Comparison of ENCODE assay signal across 8 cellular contexts in the genomic region with DNA sequence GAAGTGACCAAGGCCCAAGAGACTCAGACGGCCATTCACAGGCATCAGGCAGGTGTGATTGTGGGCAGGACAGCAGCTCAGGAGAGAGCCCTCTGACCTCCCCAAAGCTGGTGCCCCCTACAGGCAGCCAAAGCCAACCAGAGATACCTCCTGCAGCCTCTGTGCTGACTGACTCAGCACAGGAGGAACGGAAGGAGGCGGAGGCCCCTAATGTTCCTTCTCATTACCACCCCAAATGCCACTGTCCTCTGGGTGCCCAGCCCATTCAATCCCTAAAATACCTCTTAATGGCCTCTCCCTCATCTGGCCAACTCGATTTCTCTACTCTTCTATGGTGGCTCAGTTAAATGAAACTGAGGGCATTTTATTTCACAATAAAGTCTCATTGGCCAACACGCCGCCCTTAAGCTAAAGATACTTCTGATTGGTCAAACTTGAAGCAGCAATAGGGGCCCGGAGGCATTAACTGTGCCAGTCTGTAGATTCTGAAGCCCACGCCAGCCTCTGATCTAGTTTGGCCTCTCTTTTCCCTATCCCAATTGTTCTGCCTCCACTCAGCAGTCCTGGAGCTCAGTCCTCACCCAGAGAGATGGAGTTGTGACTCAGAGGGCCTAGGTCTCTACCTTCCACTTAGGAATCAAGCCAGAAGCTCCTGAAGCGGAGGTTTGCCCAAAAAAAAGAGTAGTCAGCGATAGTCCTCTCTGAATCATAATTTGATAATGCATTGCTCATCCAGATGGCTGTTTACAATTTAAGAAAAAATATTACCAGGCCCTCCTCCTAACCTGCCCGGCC. TPM values are rescaled to one million over a fixed set of nuclear protein-coding genes. Genes with fewer than 3 reads are reported as not detected.
DNase-seq lines count a peak whose midpoint lies in the region; ATAC-seq and TF ChIP-seq lines count a peak whose summit lies in the region.

No MANE protein-coding gene starts in this region.

- H3K4me3 Mint-ChIP-seq in CD4-positive, alpha-beta memory T cell: peak overlapping the region; percentile 86 to 95 (median 90)

- H3K9me3 Mint-ChIP-seq in CD4-positive, alpha-beta memory T cell: peaks cover 0 to 3% (median 0%) of the 10 kb centered on the region in 8 donors

- intact Hi-C loops in CD4-positive, alpha-beta memory T cell (cut with micrococcal nuclease): loop anchor here (1.0 kb wide), 1 partner anchor 21 kb away; the partner anchor contains the start of gene TMEM140
- intact Hi-C loops in body of pancreas (cut with DNase I): loop anchor here (10.0 kb wide), 1 partner anchor 175 kb away; no protein-coding TSS in a partner anchor

- H3K9me3 ChIP-seq in CD4-positive, alpha-beta memory T cell (ENCODE audit: control insufficient read depth in 1 of 2, low read length in 2 of 2): no peaks in the 10 kb centered on the region
- H3K9me3 ChIP-seq in body of pancreas: no peaks in the 10 kb centered on the region

- H3K27me3 Mint-ChIP-seq in CD4-positive, alpha-beta memory T cell: no peaks in the 10 kb centered on the region

- WGBS in body of pancreas, 2 donors: 34 to 51% methylated on average over 11 of the region's 11 CpGs

- H3K4me1 ChIP-seq in CD4-positive, alpha-beta memory T cell (ENCODE audit: insufficient read depth, low read length): peaks cover 43% of the 10 kb centered on the region
- H3K4me1 ChIP-seq in body of pancreas: peaks cover 36% of the 10 kb centered on the region

- TF ChIP-seq CTCF in body of pancreas (IDR thresholded peaks at IDR 0.05): peak in 4 of 7 experiments; percentile 17 to 34 (median 22)

- POLR2A ChIA-PET in CD4-positive, alpha-beta memory T cell (lab: Charles Lee; ENCODE audit: partially characterized antibody): interaction anchor here (0.8 to 9.4 kb wide), 12 partner anchors 9 to 537 kb away, joined by 3 to 215 read pairs (median 7); partner anchors contain the start of genes AGBL3, BPGM, TMEM140 and WDR91

- H3K36me3 Mint-ChIP-seq in CD4-positive, alpha-beta memory T cell: peaks cover 31 to 50% of the 10 kb centered on the region in 2 donors

- no peak for TF ChIP-seq POLR2A in body of pancreas (IDR thresholded peaks at IDR 0.05)

- H3K27me3 ChIP-seq in CD4-positive, alpha-beta memory T cell (ENCODE audit: insufficient read depth, low read length): no peaks in the 10 kb centered on the region
- no peaks in the 10 kb centered on the region for H3K27me3 ChIP-seq in body of pancreas

- ATAC-seq in GM19043 (IDR thresholded peaks at IDR 0.05; ENCODE audit: low read depth, unreplicated experiment): peak; percentile 35
- peak; percentile 42 for ATAC-seq in HG03354 (IDR thresholded peaks at IDR 0.05; ENCODE audit: poor library complexity, severe bottlenecking, unreplicated experiment)
- no peak for ATAC-seq in body of pancreas
- peak; percentile 25 for ATAC-seq in left lobe of liver

- DNase-seq in CD4-positive, alpha-beta memory T cell: peak; percentile 46 to 66 (median 55)
- DNase-seq in SKM-1 treated with dmso at 0.1 percent for 144 hours (lab: John Stamatoyannopoulos, UW; ENCODE audit: unreplicated experiment): peak; percentile 43
- DNase-seq in body of pancreas: peak in 2 of 4 donors; percentile 38 to 39
- peak; percentile 71 for DNase-seq in left lobe of liver (ENCODE audit: low spot score)
- DNase-seq in stimulated activated CD8-positive, alpha-beta memory T cell treated with anti-CD3 and anti-CD28 coated beads, Interleukin-4, amount 100 ng/mL, for 48 hours: peak; percentile 82
- DNase-seq in inferior parietal cortex (ENCODE audit: extremely low spot score): no peak

- peaks cover 22% of the 10 kb centered on the region for H3K36me3 ChIP-seq in CD4-positive, alpha-beta memory T cell (ENCODE audit: insufficient read depth, low read length)
- H3K36me3 ChIP-seq in body of pancreas (replicated peaks in 1 of 2; ENCODE audit: insufficient read depth in 1 of 2, low read depth in 2 of 2): peaks cover 0 to 7% of the 10 kb centered on the region in 2 donors

- peak overlapping the region; percentile 93 for H3K27ac ChIP-seq in CD4-positive, alpha-beta memory T cell (ENCODE audit: low read depth, low read length)
- H3K27ac ChIP-seq in body of pancreas: peak overlapping the region; percentile 80 to 98 (median 96)

- CTCF ChIA-PET in CD4-positive, alpha-beta memory T cell (lab: Charles Lee; ENCODE audit: partially characterized antibody): interaction anchor here (0.6 to 12.3 kb wide), 18 partner anchors 8 to 736 kb away, joined by 3 to 162 read pairs (median 4); partner anchors contain the start of genes AGBL3 and TMEM140

- peaks cover 35 to 61% (median 48%) of the 10 kb centered on the region in 4 donors for H3K4me1 Mint-ChIP-seq in CD4-positive, alpha-beta memory T cell

- H3K4me3 ChIP-seq in CD4-positive, alpha-beta memory T cell (ENCODE audit: low read length in 2 of 2): peak overlapping the region; percentile 19 to 79
- peak overlapping the region in 1 of 2 donors; percentile 86 for H3K4me3 ChIP-seq in body of pancreas

- H3K27ac Mint-ChIP-seq in CD4-positive, alpha-beta memory T cell: peak overlapping the region; percentile 92 to 97 (median 96)

RNA-seq across cellular contexts. Expression of gene CYREN, which starts 1.2 kb away (rescaled TPM):
- 10 to 100 TPM; 45.3 to 46.5 TPM for total RNA-seq in CD4-positive, alpha-beta memory T cell
- polyA plus RNA-seq in CD4-positive, alpha-beta memory T cell: 10 to 100 TPM; 35.2 to 52.9 TPM
- total RNA-seq in body of pancreas: 10 to 100 TPM; 32.9 to 40.5 TPM
- 15.0 TPM for total RNA-seq in left lobe of liver

RNA-seq across cellular contexts. Expression of gene TMEM140, which starts 21.5 kb away (rescaled TPM):
- total RNA-seq in CD4-positive, alpha-beta memory T cell: 10 to 100 TPM; 28.3 to 31.3 TPM
- 10 to 100 TPM; 13.6 to 30.9 TPM for polyA plus RNA-seq in CD4-positive, alpha-beta memory T cell
- total RNA-seq in body of pancreas (1 to 10 TPM; 4.0 to 9.6 TPM), left lobe of liver (32.4 TPM)

RNA-seq across cellular contexts. Expression of gene WDR91, which starts 42.0 kb away (rescaled TPM):
- total RNA-seq in CD4-positive, alpha-beta memory T cell: 10 to 100 TPM; 29.1 to 29.4 TPM
- 1 to 10 TPM; 2.3 to 8.9 TPM for polyA plus RNA-seq in CD4-positive, alpha-beta memory T cell
- total RNA-seq in body of pancreas: 10 to 100 TPM; 28.0 to 32.4 TPM
- 9.3 TPM for total RNA-seq in left lobe of liver
